ENCODE assay signal across 11 cellular contexts in the genomic region with DNA sequence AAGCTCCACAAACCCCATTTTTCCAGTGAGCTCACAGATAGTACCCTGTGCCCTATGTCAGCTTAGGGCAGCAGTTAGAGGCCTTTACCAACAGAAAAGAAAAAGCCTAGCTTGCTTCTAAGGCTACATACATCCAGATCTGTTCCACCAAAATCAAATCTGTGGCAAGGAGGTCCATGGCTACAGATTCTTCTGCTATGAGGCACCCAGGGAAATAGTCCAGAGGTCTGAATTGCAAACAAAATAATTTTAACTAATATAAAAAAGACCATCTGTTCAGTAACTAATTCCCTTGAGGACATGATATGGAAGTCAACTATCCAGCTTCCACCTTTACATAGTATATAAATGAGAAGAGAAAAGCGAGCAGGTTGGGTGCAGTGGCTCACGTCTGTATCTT.
DNase-seq lines count a peak whose midpoint lies in the region; ATAC-seq and TF ChIP-seq lines count a peak whose summit lies in the region.
"Had no signal": no experiment of that assay in that cellular context is flagged by ENCODE, and none has a peak within 500 bp of the region (broad histone marks: within the 10 kb centered on the region; RNA-seq: fewer than 3 reads in every experiment).

No MANE protein-coding gene starts in this region.

- no peaks in the 10 kb centered on the region; the same call in 1 of the 2 replicates for H4K20me1 ChIP-seq in IMR-90 (ENCODE audit: insufficient read depth, low read length)

- TF ChIP-seq POLR2A in IMR-90 (IDR thresholded peaks at IDR 0.05; ENCODE audit: low read depth, low read length), result no peak
- no peak for TF ChIP-seq POLR2A in thyroid gland (IDR thresholded peaks at IDR 0.05)

- peak overlapping the region; percentile 77 for H3K4ac ChIP-seq in IMR-90 (ENCODE audit: low read depth, low read length)

- H2BK120ac ChIP-seq in IMR-90 (ENCODE audit: low read depth, low read length), result peak overlapping the region; percentile 53

- H3K4me2 ChIP-seq in IMR-90 (ENCODE audit: low read depth, low read length), result peak overlapping the region; percentile 30; the same call in 1 of the 2 replicates

- no CpG with 5 or more reads among the region's 2 CpGs for WGBS in IMR-90 (ENCODE audit: extremely low coverage in 2 of 2, insufficient read length in 1 of 2), 2 experiments
- WGBS in thyroid gland, 2 donors, result 91 to 95% methylated on average over 2 of the region's 2 CpGs

- no peak overlapping the region; the same call in 1 of the 2 replicates for H3K14ac ChIP-seq in IMR-90 (replicated peaks; ENCODE audit: low read depth, low read length)

- peak overlapping the region; percentile 66; the same call in 1 of the 2 replicates for H2BK20ac ChIP-seq in IMR-90 (ENCODE audit: low read depth, low read length)

- TF ChIP-seq RAD21 in IMR-90 (IDR thresholded peaks at IDR 0.05; ENCODE audit: low read length), result no peak

- no peak overlapping the region for H3K56ac ChIP-seq in IMR-90 (ENCODE audit: extremely low read depth, insufficient read depth, low read length)

- peak overlapping the region; percentile 34; the same call in 1 of the 2 replicates for H3K18ac ChIP-seq in IMR-90 (ENCODE audit: low read depth, low read length)

- peak overlapping the region in 1 of 2 experiments; percentile 66; a peak in 2 of 4 replicates for H4K8ac ChIP-seq in IMR-90 (ENCODE audit: low read depth in 2 of 2, low read length in 2 of 2)

- peaks cover 23% of the 10 kb centered on the region for H3K4me1 ChIP-seq in IMR-90 (ENCODE audit: control insufficient read depth, insufficient read depth, low read length)
- peaks cover 36% of the 10 kb centered on the region for H3K4me1 ChIP-seq in SJSA1 (replicated peaks)
- H3K4me1 ChIP-seq in left lung, result peaks cover 4 to 8% of the 10 kb centered on the region in 2 donors
- H3K4me1 ChIP-seq in thyroid gland, result peaks cover 42 to 44% of the 10 kb centered on the region in 2 donors

- H2AK9ac ChIP-seq in IMR-90 (replicated peaks; ENCODE audit: low read depth, low read length, poor library complexity), result no peak overlapping the region

- peak overlapping the region; percentile 80; the same call in 1 of the 2 replicates for H3K27ac ChIP-seq in IMR-90 (ENCODE audit: insufficient read depth, low read length)
- H3K27ac ChIP-seq in SJSA1, result peak overlapping the region; percentile 8; the same call in 1 of the 2 replicates
- H3K27ac ChIP-seq in left lung, result peak overlapping the region; percentile 50 to 53
- H3K27ac ChIP-seq in thyroid gland, result peak overlapping the region; percentile 10 to 63 (median 57)
- H3K27ac ChIP-seq: neutrophil had no signal

- POLR2A ChIA-PET in IMR-90 (lab: Charles Lee; ENCODE audit: unreplicated experiment), result interaction anchor here (1.0 kb wide), 1 partner anchor 14 kb away, joined by 5 read pairs; no protein-coding TSS in a partner anchor

- peaks cover 9 to 30% of the 10 kb centered on the region in 2 experiments; a peak in 3 of 4 replicates for H3K79me1 ChIP-seq in IMR-90 (ENCODE audit: low read depth in 1 of 2, low read length in 2 of 2)

- no peak overlapping the region for H3K9ac ChIP-seq in IMR-90 (ENCODE audit: low read depth, low read length)

- H4K91ac ChIP-seq in IMR-90 (ENCODE audit: insufficient read depth, low read depth, low read length), result peak overlapping the region; percentile 36

- H2BK15ac ChIP-seq in IMR-90 (ENCODE audit: low read depth, low read length), result peak overlapping the region; percentile 23; the same call in 1 of the 3 replicates

- no peaks in the 10 kb centered on the region for H3K9me3 ChIP-seq in IMR-90 (ENCODE audit: control insufficient read depth, insufficient read depth, low read length)
- H3K9me3 ChIP-seq in SJSA1 (replicated peaks), result no peaks in the 10 kb centered on the region
- H3K9me3 ChIP-seq in left lung, result no peaks in the 10 kb centered on the region
- H3K9me3 ChIP-seq in thyroid gland, result no peaks in the 10 kb centered on the region
- H3K9me3 ChIP-seq: neutrophil had no signal

- peak overlapping the region; percentile 62; the same call in 1 of the 2 replicates for H2AK5ac ChIP-seq in IMR-90 (ENCODE audit: low read depth, low read length)

- in situ Hi-C loops in IMR-90 (cut with MboI; ENCODE audit: low sequenced_read_pairs), result no loop called here

- no peak for TF ChIP-seq CTCF in IMR-90 (conservative IDR thresholded peaks at IDR 0.05; ENCODE audit: low read depth, low read length)
- TF ChIP-seq CTCF in left lung (IDR thresholded peaks at IDR 0.05), result no peak
- no peak for TF ChIP-seq CTCF in thyroid gland (IDR thresholded peaks at IDR 0.05)

- ATAC-seq in IMR-90 (ENCODE audit: low read depth) (no peak; the same call in 1 of the 2 replicates), left lung (no peak), HG02610 (IDR thresholded peaks at IDR 0.05; ENCODE audit: unreplicated experiment) (no peak)
- ATAC-seq: activated CD4-positive, CD25-positive, alpha-beta regulatory T cell treated with anti-CD3 and anti-CD28 coated beads, Interleukin-2, amount 50 U/mL, for 24 hours had no signal

- H3K36me3 ChIP-seq in IMR-90 (ENCODE audit: control insufficient read depth, insufficient read depth, low read length) (no peaks in the 10 kb centered on the region), SJSA1 (no peaks in the 10 kb centered on the region), left lung (no peaks in the 10 kb centered on the region), thyroid gland (no peaks in the 10 kb centered on the region)
- H3K36me3 ChIP-seq: neutrophil had no signal

- dilution Hi-C loops in IMR-90 (cut with HindIII; ENCODE audit: low sequenced_read_pairs, unreplicated experiment), result no loop called here

- H3K23ac ChIP-seq in IMR-90 (ENCODE audit: low read depth, low read length), result no peak overlapping the region

- CTCF ChIA-PET in IMR-90 (lab: Yijun Ruan, JAX), result interaction anchor here (0.5 to 1.6 kb wide), 3 partner anchors 10 to 217 kb away, joined by 3 to 6 read pairs (median 3); no protein-coding TSS in a partner anchor

- H3K27me3 ChIP-seq in IMR-90 (ENCODE audit: control insufficient read depth, insufficient read depth, low read length) (no peaks in the 10 kb centered on the region), SJSA1 (replicated peaks) (no peaks in the 10 kb centered on the region), left lung (no peaks in the 10 kb centered on the region), thyroid gland (no peaks in the 10 kb centered on the region)
- H3K27me3 ChIP-seq: neutrophil had no signal

- no peak overlapping the region for H2AFZ ChIP-seq in IMR-90 (replicated peaks; ENCODE audit: low read length, poor library complexity)

- no TSS peak for BruUV-seq in IMR-90 (replicated peaks; lab: Mats Ljungman, UMichigan)

- H3K9me1 ChIP-seq in IMR-90 (ENCODE audit: insufficient read depth, low read length), result peaks cover 20% of the 10 kb centered on the region

- H3K4me3 ChIP-seq in IMR-90 (ENCODE audit: insufficient read depth, low read depth, low read length), result no peak overlapping the region
- H3K4me3 ChIP-seq in SJSA1, result no peak overlapping the region
- H3K4me3 ChIP-seq in left lung, result no peak overlapping the region
- no peak overlapping the region for H3K4me3 ChIP-seq in thyroid gland (replicated peaks in 1 of 3)

- peak; percentile 60 for DNase-seq in IMR-90
- no peak for DNase-seq in SJSA1 (ENCODE audit: low read depth in 1 of 2, low spot score in 2 of 2)
- no peak for DNase-seq in left lung
- no peak for DNase-seq in thyroid gland
- DNase-seq in OCI-M1 (lab: John Stamatoyannopoulos, UW), result no peak
- no peak for DNase-seq in stimulated activated naive CD4-positive, alpha-beta T cell treated with Interleukin-2 at 50 U/mL for 16 hours (lab: John Stamatoyannopoulos, UW)
- DNase-seq: activated naive CD8-positive, alpha-beta T cell treated with anti-CD3 and anti-CD28 coated beads, Interleukin-2, amount 10 ng/mL, durations not matched to agents 7 days and 5 days; CD4-positive, CD25-positive, alpha-beta regulatory T cell had no signal

- H2BK5ac ChIP-seq in IMR-90 (ENCODE audit: low read depth, low read length, poor library complexity, severe bottlenecking), result peak overlapping the region; percentile 4

- intact Hi-C loops in IMR-90 (cut with micrococcal nuclease) (loop anchor here (1.0 kb wide), 1 partner anchor 13 kb away; no protein-coding TSS in a partner anchor), left lung (cut with DNase I) (no loop called here), thyroid gland (cut with DNase I) (no loop called here)

- H4K5ac ChIP-seq in IMR-90 (ENCODE audit: low read depth, low read length), result peak overlapping the region; percentile 58; the same call in 1 of the 2 replicates

TF ChIP-seq in IMR-90, 13 proteins besides CTCF, POLR2A, EP300 and RAD21:
- TF ChIP-seq BHLHE40 (IDR thresholded peaks at IDR 0.05; ENCODE audit: low read depth, low read length), result no peak
- TF ChIP-seq MAZ (IDR thresholded peaks at IDR 0.05; ENCODE audit: borderline replicate concordance, low read depth, low read length), result no peak
- TF ChIP-seq SMC3 (IDR thresholded peaks at IDR 0.05; ENCODE audit: low read depth, low read length), result no peak
- no peak for TF ChIP-seq FOS (IDR thresholded peaks at IDR 0.05; ENCODE audit: low read depth, low read length)
TF ChIP-seq in IMR-90: peak in this region for 0.

Comparison
In these comparisons a context has a peak if more than half of its experiments do, and no peak if none do; other contexts are left out.
1. H3K27ac ChIP-seq: peak in every context shown above with its lines; median percentile 80 in IMR-90; 57 in thyroid gland; 52 in left lung; 8 in SJSA1.